ENCODE assay signal across 8 cellular contexts in the genomic region with DNA sequence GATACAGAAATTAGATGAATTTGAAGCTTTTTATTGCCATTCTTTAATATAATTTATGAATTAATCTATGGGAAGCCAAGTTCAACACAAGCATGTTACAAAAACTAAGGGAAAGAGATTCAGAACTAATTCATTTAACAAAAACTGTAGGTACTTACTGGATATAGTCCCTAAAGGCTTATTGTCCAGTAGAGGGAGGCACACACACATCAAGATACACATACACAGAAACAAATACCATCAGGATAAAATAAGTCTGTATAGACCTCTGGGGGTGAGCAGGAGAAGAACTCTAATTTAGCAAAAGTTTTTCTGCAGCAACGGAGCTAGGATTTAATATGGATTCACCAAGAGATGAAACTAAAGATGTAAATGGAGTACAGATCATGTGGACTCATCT.
DNase-seq lines count a peak whose midpoint lies in the region; ATAC-seq and TF ChIP-seq lines count a peak whose summit lies in the region.

No MANE protein-coding gene starts in this region.

- 36% methylated on average over 1 of the region's 1 CpG for WGBS in smooth muscle cell (ENCODE audit: low lambda C conversion rate)

- H3K27ac ChIP-seq in right atrium auricular region (no peak overlapping the region), smooth muscle cell (ENCODE audit: low read depth) (no peak overlapping the region)

- no peaks in the 10 kb centered on the region for H3K9me3 ChIP-seq in right atrium auricular region
- H3K9me3 ChIP-seq in smooth muscle cell (replicated peaks; ENCODE audit: low read depth) = no peaks in the 10 kb centered on the region

- H3K27me3 ChIP-seq in right atrium auricular region = no peaks in the 10 kb centered on the region
- H3K27me3 ChIP-seq in smooth muscle cell (ENCODE audit: low read depth) = no peaks in the 10 kb centered on the region

- no peaks in the 10 kb centered on the region for H4K20me1 ChIP-seq in smooth muscle cell (ENCODE audit: low read depth)

- H3K4me3 ChIP-seq in right atrium auricular region (no peak overlapping the region), fibroblast of mammary gland (ENCODE audit: control insufficient read depth, low read depth, low read length) (no peak overlapping the region), smooth muscle cell (no peak overlapping the region)

- peak; percentile 18 to 57 for TF ChIP-seq CTCF in right atrium auricular region (IDR thresholded peaks at IDR 0.05)
- peak; percentile 37 for TF ChIP-seq CTCF in fibroblast of mammary gland (conservative IDR thresholded peaks at IDR 0.05; ENCODE audit: control insufficient read depth, insufficient read depth, low read depth, low read length)
- TF ChIP-seq CTCF in smooth muscle cell (IDR thresholded peaks at IDR 0.05; ENCODE audit: borderline replicate concordance, insufficient read depth, poor library complexity, severe bottlenecking) = peak; percentile 47
- no peak for TF ChIP-seq CTCF in mesothelial cell of epicardium (IDR thresholded peaks at IDR 0.05; ENCODE audit: unreplicated experiment)

- no peak overlapping the region for H3K4me3 Mint-ChIP-seq in mesothelial cell of epicardium

- H3K36me3 ChIP-seq in right atrium auricular region (no peaks in the 10 kb centered on the region), smooth muscle cell (ENCODE audit: low read depth) (no peaks in the 10 kb centered on the region)

- H3K9me3 Mint-ChIP-seq in mesothelial cell of epicardium = peaks cover 7% of the 10 kb centered on the region

- no peak overlapping the region for H3K4me2 ChIP-seq in smooth muscle cell

- H2AFZ ChIP-seq in smooth muscle cell (ENCODE audit: low read depth) = no peak overlapping the region

- no peaks in the 10 kb centered on the region for H3K4me1 ChIP-seq in right atrium auricular region
- H3K4me1 ChIP-seq in smooth muscle cell (ENCODE audit: low read depth) = no peaks in the 10 kb centered on the region

- no peak overlapping the region for H3K27ac Mint-ChIP-seq in mesothelial cell of epicardium

- H3K27me3 Mint-ChIP-seq in mesothelial cell of epicardium (ENCODE audit: low read depth) = no peaks in the 10 kb centered on the region

- H3K4me1 Mint-ChIP-seq in mesothelial cell of epicardium = no peaks in the 10 kb centered on the region

- H3K9ac ChIP-seq in smooth muscle cell (ENCODE audit: low read depth) = no peak overlapping the region

- H3F3A ChIP-seq in smooth muscle cell (ENCODE audit: low read depth) = no peaks in the 10 kb centered on the region

- ATAC-seq in HG03439 (IDR thresholded peaks at IDR 0.05; ENCODE audit: unreplicated experiment) = no peak

- DNase-seq in right atrium auricular region (ENCODE audit: low spot score) (no peak), cardiac septum (ENCODE audit: low spot score) (no peak), OCI-M1 (lab: John Stamatoyannopoulos, UW) (peak; percentile 39), fibroblast of mammary gland (ENCODE audit: low read depth) (peak; percentile 44), smooth muscle cell (lab: John Stamatoyannopoulos, UW; ENCODE audit: unreplicated experiment) (no peak), mesothelial cell of epicardium (ENCODE audit: low spot score in 2 of 2, unreplicated experiment in 2 of 2) (no peak), NCI-H1417 treated with DMSO at 0.1 percent for 48 hours (lab: John Stamatoyannopoulos, UW) (no peak)

- peaks cover 16% of the 10 kb centered on the region for H3K36me3 Mint-ChIP-seq in mesothelial cell of epicardium

- H3K79me2 ChIP-seq in smooth muscle cell (ENCODE audit: low read depth) = no peaks in the 10 kb centered on the region

- intact Hi-C loops in cardiac septum (cut with DNase I) = loop anchor here (5.0 kb wide), 1 partner anchor 163 kb away; no protein-coding TSS in a partner anchor

Comparison
In these comparisons a context has a peak if more than half of its experiments do, and no peak if none do; other contexts are left out.
1. DNase-seq: peak in OCI-M1 (single experiment) and fibroblast of mammary gland (single experiment); none in right atrium auricular region (single experiment), cardiac septum (single experiment), smooth muscle cell (single experiment), mesothelial cell of epicardium (0 of 2) and NCI-H1417 treated with DMSO at 0.1 percent for 48 hours (single experiment).